ENCODE assay signal across 1 cellular context in genomic region chr7:47405921-47406765, GRCh38.
A peak's percentile ranks its signal among the peaks of the same experiment; 100 is the strongest.
TF ChIP-seq lines count a peak whose summit lies in the region.

No MANE protein-coding gene starts in this region.

TF ChIP-seq in HepG2, 621 proteins besides CTCF, POLR2A, EP300 and RAD21 (continued from another document and continues in another):
- TF ChIP-seq ZNF142 (CRISPR knock-in tag; IDR thresholded peaks at IDR 0.05) = no peak
- no peak for TF ChIP-seq JDP2 (CRISPR knock-in tag; IDR thresholded peaks at IDR 0.05; ENCODE audit: borderline replicate concordance)
- TF ChIP-seq PRDM4 (CRISPR knock-in tag; IDR thresholded peaks at IDR 0.05; ENCODE audit: borderline replicate concordance) = no peak
- no peak for TF ChIP-seq TERF1 (CRISPR knock-in tag; IDR thresholded peaks at IDR 0.05)
- no peak for TF ChIP-seq ZNF614 (CRISPR knock-in tag; IDR thresholded peaks at IDR 0.05; ENCODE audit: borderline replicate concordance)
- TF ChIP-seq HDAC1 (CRISPR knock-in tag; IDR thresholded peaks at IDR 0.05) = 0 out of 2 replicates have a peak, but pooled peaks have one; percentile 29
- TF ChIP-seq RBM39 (IDR thresholded peaks at IDR 0.05; ENCODE audit: low read depth, low read length, poor library complexity, severe bottlenecking) = no peak
- no peak for TF ChIP-seq REPIN1 (CRISPR knock-in tag; IDR thresholded peaks at IDR 0.05; ENCODE audit: borderline replicate concordance, low read depth)
- no peak; the same call in 1 of the 2 replicates for TF ChIP-seq HNF1A (IDR thresholded peaks at IDR 0.05; ENCODE audit: low read depth)
- TF ChIP-seq HNF1A (CRISPR knock-in tag; IDR thresholded peaks at IDR 0.05; ENCODE audit: borderline replicate concordance) = no peak
- no peak for TF ChIP-seq ZKSCAN8 (CRISPR knock-in tag; IDR thresholded peaks at IDR 0.05; ENCODE audit: borderline replicate concordance)
- TF ChIP-seq IRF2 (CRISPR knock-in tag; IDR thresholded peaks at IDR 0.05) = no peak
- TF ChIP-seq SALL1 (CRISPR knock-in tag; IDR thresholded peaks at IDR 0.05) = peak; percentile 70; the same call in 1 of the 2 replicates
- no peak for TF ChIP-seq RFX1 (IDR thresholded peaks at IDR 0.05)
- peak; percentile 75 for TF ChIP-seq ZNF687 (CRISPR knock-in tag; IDR thresholded peaks at IDR 0.05)
- TF ChIP-seq ZFP1 (CRISPR knock-in tag; IDR thresholded peaks at IDR 0.05) = no peak
- no peak for TF ChIP-seq AHR (CRISPR knock-in tag; IDR thresholded peaks at IDR 0.05)
- TF ChIP-seq ZNF574 (CRISPR knock-in tag; IDR thresholded peaks at IDR 0.05) = no peak
- TF ChIP-seq PATZ1 (CRISPR knock-in tag; IDR thresholded peaks at IDR 0.05) = peak; percentile 54; the same call in 1 of the 2 replicates
- no peak for TF ChIP-seq ZNF329 (CRISPR knock-in tag; IDR thresholded peaks at IDR 0.05; ENCODE audit: low read depth)
- no peak for TF ChIP-seq MLX (CRISPR knock-in tag; IDR thresholded peaks at IDR 0.05)
- TF ChIP-seq TARDBP (CRISPR knock-in tag; IDR thresholded peaks at IDR 0.05) = peak; percentile 30; the same call in 1 of the 2 replicates
- no peak for TF ChIP-seq MXD1 (CRISPR knock-in tag; IDR thresholded peaks at IDR 0.05)
- no peak for TF ChIP-seq PBX3 (CRISPR knock-in tag; IDR thresholded peaks at IDR 0.05; ENCODE audit: borderline replicate concordance)
- TF ChIP-seq CCDC6 (CRISPR knock-in tag; IDR thresholded peaks at IDR 0.05) = peak; percentile 39; the same call in 1 of the 2 replicates
